In the genomic region with DNA sequence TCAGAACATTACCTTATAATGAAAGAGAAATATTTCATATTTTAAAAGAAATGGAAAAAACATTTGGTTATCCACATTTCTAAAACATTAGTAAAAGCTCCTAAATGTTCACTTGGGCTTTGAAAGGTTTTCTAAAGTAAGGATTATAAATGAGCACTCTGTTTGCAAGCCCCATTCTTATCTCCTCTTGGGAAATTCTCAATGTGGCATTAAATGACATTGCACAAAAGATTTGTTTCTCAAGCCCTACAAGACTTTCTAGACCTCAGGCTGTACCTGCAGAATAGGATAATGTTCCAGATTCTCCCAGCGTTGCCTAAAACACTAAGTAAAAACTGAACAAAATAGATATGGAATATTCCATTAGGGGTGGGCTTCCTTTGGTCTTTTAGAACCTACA, we compare ENCODE assay signal across 33 cellular contexts.
"Had no signal": no experiment of that assay in that cellular context is flagged by ENCODE, and none has a peak within 500 bp of the region (broad histone marks: within the 10 kb centered on the region; RNA-seq: fewer than 3 reads in every experiment).

No MANE protein-coding gene starts in this region.

- H3K9me3 ChIP-seq: adrenal gland, ascending aorta had no signal

- H3K27me3 ChIP-seq: ascending aorta, brain microvascular endothelial cell, breast epithelium had no signal

- ATAC-seq: activated CD8-positive, alpha-beta T cell treated with anti-CD3 and anti-CD28 coated beads for 36 hours; activated naive CD4-positive, alpha-beta T cell treated with anti-CD3 and anti-CD28 coated beads, Interleukin-2, amount 50 U/mL, for 72 hours; activated T-cell treated with anti-CD3 and anti-CD28 coated beads, Interleukin-2, amount 50 U/mL, for 4 hours; activated T-cell treated with anti-CD3 and anti-CD28 coated beads, Interleukin-2, amount 50 U/mL, for 72 hours; activated T-helper 17 cell treated with anti-CD3 and anti-CD28 coated beads, Interleukin-2, amount 50 U/mL, for 72 hours had no signal

- H3K27ac ChIP-seq: adrenal gland, ascending aorta, brain microvascular endothelial cell, breast epithelium, VCaP had no signal

- H3K36me3 ChIP-seq: adrenal gland, brain microvascular endothelial cell, breast epithelium had no signal

- H3K4me1 ChIP-seq: adrenal gland, breast epithelium had no signal

- FAIRE-seq: TTC549 had no signal

- H3K4me3 ChIP-seq: adrenal gland, ascending aorta, breast epithelium had no signal

- DNase-seq: activated B cell treated with CpG ODN at 0.5 μM for 24 hours; activated CD4-positive, alpha-beta memory T cell treated with anti-CD3 and anti-CD28 coated beads for 36 hours; activated CD4-positive, alpha-beta T cell treated with anti-CD3 and anti-CD28 coated beads for 4 hours; activated CD4-positive, alpha-beta T cell treated with anti-CD3 and anti-CD28 coated beads, Interleukin-2, amount 10 ng/mL, durations not matched to agents 24 days and 14 days; activated CD4-positive, alpha-beta T cell treated with anti-CD3 and anti-CD28 coated beads, Interleukin-2, amount 50 U/mL, for 1 hour; activated CD4-positive, alpha-beta T cell treated with anti-CD3 and anti-CD28 coated beads, Interleukin-2, amount 50 U/mL, for 4 hours; activated CD4-positive, CD25-positive, alpha-beta regulatory T cell treated with anti-CD3 and anti-CD28 coated beads, Interleukin-2, amount 50 U/mL, for 72 hours; activated CD8-positive, alpha-beta memory T cell treated with anti-CD3 and anti-CD28 coated beads, Interleukin-2, amount 50 U/mL, for 4 hours; activated CD8-positive, alpha-beta T cell treated with anti-CD3 and anti-CD28 coated beads for 36 hours; activated effector memory CD4-positive, alpha-beta T cell treated with anti-CD3 and anti-CD28 coated beads, Interleukin-2, amount 50 U/mL, for 16 hours; activated gamma-delta T cell treated with Interleukin-2 at 50 U/mL for 16 hours; activated naive CD4-positive, alpha-beta T cell; activated naive CD4-positive, alpha-beta T cell treated with anti-CD3 and anti-CD28 coated beads for 36 hours; activated naive CD4-positive, alpha-beta T cell treated with anti-CD3 and anti-CD28 coated beads, Interleukin-2, amount 50 U/mL, for 16 hours; activated naive CD8-positive, alpha-beta T cell treated with anti-CD3 and anti-CD28 coated beads for 36 hours; activated T-cell treated with anti-CD3 and anti-CD28 coated beads for 4 hours; activated T-cell treated with anti-CD3 and anti-CD28 coated beads, Interleukin-2, amount 50 U/mL, for 1 hour; activated T-cell treated with anti-CD3 and anti-CD28 coated beads, Interleukin-2, amount 50 U/mL, for 4 hours; activated T-cell treated with anti-CD3 and anti-CD28 coated beads, Interleukin-2, amount 50 U/mL, for 72 hours; adrenal gland; anterior cingulate cortex; brain microvascular endothelial cell; central memory CD4-positive, alpha-beta T cell; SW 1271; T-helper 1 cell; T-helper 2 cell; T-helper 9 cell had no signal
